ENCODE assay signal across 8 cellular contexts in genomic region chr7:6256709-6257535, GRCh38. TPM values are rescaled to one million over a fixed set of nuclear protein-coding genes. Genes with fewer than 3 reads are reported as not detected.
DNase-seq lines count a peak whose midpoint lies in the region; ATAC-seq and TF ChIP-seq lines count a peak whose summit lies in the region.

No MANE protein-coding gene starts in this region.

- peak; percentile 86 for ATAC-seq in GM19351 (IDR thresholded peaks at IDR 0.05; ENCODE audit: unreplicated experiment)
- peak; percentile 83 for ATAC-seq in HG03432 (IDR thresholded peaks at IDR 0.05; ENCODE audit: unreplicated experiment)
- peak; percentile 61 for ATAC-seq in left lung
- peak; percentile 66 for ATAC-seq in aorta (ENCODE audit: low FRiP score)
- no peak for ATAC-seq in GM19467 (IDR thresholded peaks at IDR 0.05; ENCODE audit: unreplicated experiment)

- peaks cover 36% of the 10 kb centered on the region for H3K4me1 ChIP-seq in CD4-positive, alpha-beta memory T cell (ENCODE audit: insufficient read depth, low read length)
- H3K4me1 ChIP-seq in left lung (peaks cover 31 to 41% of the 10 kb centered on the region in 2 donors), aorta (ENCODE audit: control insufficient read depth in 1 of 2, insufficient read depth in 2 of 2, low read length in 2 of 2) (peaks cover 10 to 18% of the 10 kb centered on the region in 2 donors)

- H3K27me3 ChIP-seq in CD4-positive, alpha-beta memory T cell (ENCODE audit: insufficient read depth, low read length): no peaks in the 10 kb centered on the region
- H3K27me3 ChIP-seq in left lung (no peaks in the 10 kb centered on the region), aorta (ENCODE audit: control insufficient read depth in 1 of 2, insufficient read depth in 2 of 2, low read length in 1 of 2) (no peaks in the 10 kb centered on the region)

- peaks cover 25 to 56% (median 42%) of the 10 kb centered on the region in 4 donors for H3K4me1 Mint-ChIP-seq in CD4-positive, alpha-beta memory T cell
- H3K4me1 Mint-ChIP-seq in activated T-cell treated with anti-CD3 and anti-CD28 coated beads, Interleukin-2, amount 50 U/mL, for 24 hours (ENCODE audit: low read depth): peaks cover 39% of the 10 kb centered on the region

- no peaks in the 10 kb centered on the region for H3K9me3 ChIP-seq in CD4-positive, alpha-beta memory T cell (ENCODE audit: control insufficient read depth in 1 of 2, low read length in 2 of 2)
- H3K9me3 ChIP-seq in left lung: no peaks in the 10 kb centered on the region
- no peaks in the 10 kb centered on the region for H3K9me3 ChIP-seq in aorta (ENCODE audit: control insufficient read depth, low read length)

- no peak for DNase-seq in CD4-positive, alpha-beta memory T cell
- peak; percentile 49 for DNase-seq in activated T-cell treated with anti-CD3 and anti-CD28 coated beads, Interleukin-2, amount 50 U/mL, for 24 hours
- peak in 1 of 2 donors; percentile 49 for DNase-seq in left lung
- peak in 1 of 2 donors; percentile 74 for DNase-seq in aorta
- no peak for DNase-seq in NCI-H146 (lab: John Stamatoyannopoulos, UW)

- H3K27me3 Mint-ChIP-seq in CD4-positive, alpha-beta memory T cell: peaks cover 0 to 2% of the 10 kb centered on the region in 2 donors
- peaks cover 29% of the 10 kb centered on the region for H3K27me3 Mint-ChIP-seq in activated T-cell treated with anti-CD3 and anti-CD28 coated beads, Interleukin-2, amount 50 U/mL, for 24 hours

- no peak for TF ChIP-seq CTCF in left lung (IDR thresholded peaks at IDR 0.05)

- intact Hi-C loops in CD4-positive, alpha-beta memory T cell (cut with micrococcal nuclease): no loop called here
- intact Hi-C loops in left lung (cut with DNase I) (no loop called here), aorta (cut with DNase I) (loop anchor here (5.0 to 10.0 kb wide), 3 partner anchors 58 to 80 kb away; no protein-coding TSS in a partner anchor)

- H3K9me3 Mint-ChIP-seq in CD4-positive, alpha-beta memory T cell: no peaks in the 10 kb centered on the region
- H3K9me3 Mint-ChIP-seq in activated T-cell treated with anti-CD3 and anti-CD28 coated beads, Interleukin-2, amount 50 U/mL, for 24 hours: no peaks in the 10 kb centered on the region

- POLR2A ChIA-PET in CD4-positive, alpha-beta memory T cell (lab: Charles Lee; ENCODE audit: partially characterized antibody): interaction anchor here (0.5 to 1.0 kb wide), 2 partner anchors 14 to 46 kb away, joined by 3 to 4 read pairs; no protein-coding TSS in a partner anchor

- no peak overlapping the region for H3K27ac ChIP-seq in CD4-positive, alpha-beta memory T cell (ENCODE audit: low read depth, low read length)
- peak overlapping the region; percentile 20 to 34 for H3K27ac ChIP-seq in left lung
- H3K27ac ChIP-seq in aorta (ENCODE audit: low read depth in 1 of 2, low read length in 2 of 2): peak overlapping the region in 1 of 2 donors; percentile 83

- WGBS in aorta, 2 donors: 7 to 10% methylated on average over 9 of the region's 9 CpGs

- peak overlapping the region in 7 of 8 donors; percentile 18 to 70 (median 43) for H3K4me3 Mint-ChIP-seq in CD4-positive, alpha-beta memory T cell
- H3K4me3 Mint-ChIP-seq in activated T-cell treated with anti-CD3 and anti-CD28 coated beads, Interleukin-2, amount 50 U/mL, for 24 hours: peak overlapping the region; percentile 30

- no peak overlapping the region for H3K4me3 ChIP-seq in CD4-positive, alpha-beta memory T cell (ENCODE audit: low read length in 2 of 2)
- no peak overlapping the region for H3K4me3 ChIP-seq in left lung
- peak overlapping the region in 1 of 2 donors; percentile 53 for H3K4me3 ChIP-seq in aorta (ENCODE audit: low read length in 2 of 2)

- peak overlapping the region in 5 of 7 donors; percentile 9 to 68 (median 51) for H3K27ac Mint-ChIP-seq in CD4-positive, alpha-beta memory T cell
- H3K27ac Mint-ChIP-seq in activated T-cell treated with anti-CD3 and anti-CD28 coated beads, Interleukin-2, amount 50 U/mL, for 24 hours: peak overlapping the region; percentile 77

- H3K36me3 Mint-ChIP-seq in CD4-positive, alpha-beta memory T cell: no peaks in the 10 kb centered on the region
- H3K36me3 Mint-ChIP-seq in activated T-cell treated with anti-CD3 and anti-CD28 coated beads, Interleukin-2, amount 50 U/mL, for 24 hours (ENCODE audit: low read depth): no peaks in the 10 kb centered on the region

- CTCF ChIA-PET in CD4-positive, alpha-beta memory T cell (lab: Charles Lee; ENCODE audit: partially characterized antibody): interaction anchor here (0.6 kb wide), 2 partner anchors 12 to 129 kb away, joined by 3 to 4 read pairs; no protein-coding TSS in a partner anchor

- H3K36me3 ChIP-seq in CD4-positive, alpha-beta memory T cell (ENCODE audit: insufficient read depth, low read length): no peaks in the 10 kb centered on the region
- no peaks in the 10 kb centered on the region for H3K36me3 ChIP-seq in left lung
- H3K36me3 ChIP-seq in aorta (ENCODE audit: control insufficient read depth in 1 of 2, insufficient read depth in 2 of 2, low read length in 1 of 2): no peaks in the 10 kb centered on the region

RNA-seq across cellular contexts. Expression of gene CYTH3, which starts 15.5 kb away (rescaled TPM):
- total RNA-seq in CD4-positive, alpha-beta memory T cell: 1 to 10 TPM; 6.6 to 7.8 TPM
- 1 to 10 TPM; 4.0 to 9.1 TPM for polyA plus RNA-seq in CD4-positive, alpha-beta memory T cell
- total RNA-seq in left lung: 10 to 100 TPM; 21.3 to 24.3 TPM
- 10 to 100 TPM; 60.5 to 63.7 TPM for total RNA-seq in aorta
- polyA plus RNA-seq in aorta: 10 to 100 TPM; 20.2 to 37.6 TPM

Comparison
In these comparisons a context has a peak if more than half of its experiments do, and no peak if none do; other contexts are left out.
1. intact Hi-C loops: an anchor here in aorta (5.0 to 10.0 kb wide); none called in CD4-positive, alpha-beta memory T cell and left lung.